In genomic region chr15:70095387-70096214, GRCh38 we compare ENCODE assay signal across 8 cellular contexts. TPM values are rescaled to one million over a fixed set of nuclear protein-coding genes. Genes with fewer than 3 reads are reported as not detected.
DNase-seq lines count a peak whose midpoint lies in the region; ATAC-seq and TF ChIP-seq lines count a peak whose summit lies in the region.

No MANE protein-coding gene starts in this region.

- peak overlapping the region; percentile 82 for H3K4me3 ChIP-seq in Jurkat, Clone E6-1 (ENCODE audit: low read length)
- peak overlapping the region; percentile 68 to 85 (median 82) for H3K4me3 ChIP-seq in upper lobe of left lung

- H3K9me3 Mint-ChIP-seq in activated CD4-positive, alpha-beta T cell treated with anti-CD3 and anti-CD28 coated beads, Interleukin-2, amount 10 ng/mL, durations not matched to agents 7 days and 5 days = no peaks in the 10 kb centered on the region
- H3K9me3 Mint-ChIP-seq in endothelial cell (ENCODE audit: unreplicated experiment) = no peaks in the 10 kb centered on the region
- H3K9me3 Mint-ChIP-seq in naive thymus-derived CD8-positive, alpha-beta T cell = peaks cover 0 to 6% (median 0%) of the 10 kb centered on the region in 9 donors

- WGBS in upper lobe of left lung, 2 donors = 0 to 3% methylated on average over 4 to 52 of the region's 67 CpGs

- CTCF ChIA-PET in activated CD4-positive, alpha-beta T cell treated with anti-CD3 and anti-CD28 coated beads, Interleukin-2, amount 10 ng/mL, durations not matched to agents 7 days and 5 days (lab: Charles Lee) = interaction anchor here (0.8 to 1.3 kb wide), 5 partner anchors 372 to 524 kb away, joined by 3 read pairs; no protein-coding TSS in a partner anchor

- peaks cover 0 to 28% (median 0%) of the 10 kb centered on the region in 4 donors for H3K36me3 ChIP-seq in upper lobe of left lung

- peaks cover 2% of the 10 kb centered on the region for H3K27me3 Mint-ChIP-seq in activated CD4-positive, alpha-beta T cell treated with anti-CD3 and anti-CD28 coated beads, Interleukin-2, amount 10 ng/mL, durations not matched to agents 7 days and 5 days
- peaks cover 10% of the 10 kb centered on the region for H3K27me3 Mint-ChIP-seq in endothelial cell (ENCODE audit: unreplicated experiment)
- H3K27me3 Mint-ChIP-seq in naive thymus-derived CD8-positive, alpha-beta T cell = peaks cover 0 to 3% (median 0%) of the 10 kb centered on the region in 5 donors

- no peaks in the 10 kb centered on the region for H3K27me3 ChIP-seq in upper lobe of left lung

- no peak for TF ChIP-seq EP300 in upper lobe of left lung (IDR thresholded peaks at IDR 0.05)

- TF ChIP-seq POLR2A in upper lobe of left lung (IDR thresholded peaks at IDR 0.05) = no peak

- peaks cover 59 to 74% (median 66%) of the 10 kb centered on the region in 4 donors for H3K4me1 ChIP-seq in upper lobe of left lung

- peak overlapping the region; percentile 97 for H3K27ac ChIP-seq in C4-2B
- H3K27ac ChIP-seq in upper lobe of left lung = peak overlapping the region; percentile 92 to 98 (median 96)

- POLR2A ChIA-PET in activated CD4-positive, alpha-beta T cell treated with anti-CD3 and anti-CD28 coated beads, Interleukin-2, amount 10 ng/mL, durations not matched to agents 7 days and 5 days (lab: Charles Lee) = no interaction called here
- POLR2A ChIA-PET in naive thymus-derived CD8-positive, alpha-beta T cell (lab: Charles Lee) = interaction anchor here (0.5 to 6.2 kb wide), 12 partner anchors 9 to 1274 kb away, joined by 3 to 138 read pairs (median 6); partner anchors contain the start of gene RPLP1

- H3K4me1 Mint-ChIP-seq in activated CD4-positive, alpha-beta T cell treated with anti-CD3 and anti-CD28 coated beads, Interleukin-2, amount 10 ng/mL, durations not matched to agents 7 days and 5 days = peaks cover 65% of the 10 kb centered on the region
- peaks cover 44% of the 10 kb centered on the region for H3K4me1 Mint-ChIP-seq in endothelial cell (ENCODE audit: unreplicated experiment)
- H3K4me1 Mint-ChIP-seq in naive thymus-derived CD8-positive, alpha-beta T cell = peaks cover 46 to 74% (median 63%) of the 10 kb centered on the region in 4 donors

- peak in 1 of 2 donors; percentile 6 for ATAC-seq in naive thymus-derived CD8-positive, alpha-beta T cell
- ATAC-seq in upper lobe of left lung (ENCODE audit: low FRiP score in 2 of 2) = no peak
- no peak for ATAC-seq in HG02571 (IDR thresholded peaks at IDR 0.05; ENCODE audit: unreplicated experiment)

- H3K27ac Mint-ChIP-seq in activated CD4-positive, alpha-beta T cell treated with anti-CD3 and anti-CD28 coated beads, Interleukin-2, amount 10 ng/mL, durations not matched to agents 7 days and 5 days = peak overlapping the region; percentile 91
- peak overlapping the region; percentile 52 for H3K27ac Mint-ChIP-seq in endothelial cell (ENCODE audit: unreplicated experiment)
- H3K27ac Mint-ChIP-seq in naive thymus-derived CD8-positive, alpha-beta T cell = peak overlapping the region; percentile 74 to 96 (median 89)

- no peaks in the 10 kb centered on the region for H3K9me3 ChIP-seq in upper lobe of left lung

- H3K36me3 Mint-ChIP-seq in activated CD4-positive, alpha-beta T cell treated with anti-CD3 and anti-CD28 coated beads, Interleukin-2, amount 10 ng/mL, durations not matched to agents 7 days and 5 days (ENCODE audit: low read depth) = peaks cover 49% of the 10 kb centered on the region
- peaks cover 4% of the 10 kb centered on the region for H3K36me3 Mint-ChIP-seq in endothelial cell (ENCODE audit: low read depth, unreplicated experiment)
- peaks cover 4 to 36% (median 17%) of the 10 kb centered on the region in 3 donors for H3K36me3 Mint-ChIP-seq in naive thymus-derived CD8-positive, alpha-beta T cell

- peak; percentile 10; the same call in 1 of the 2 replicates for TF ChIP-seq CTCF in C4-2B (conservative IDR thresholded peaks at IDR 0.05)
- TF ChIP-seq CTCF in endothelial cell (IDR thresholded peaks at IDR 0.05; ENCODE audit: unreplicated experiment) = peak; percentile 23
- peak in 1 of 6 experiments; percentile 5 for TF ChIP-seq CTCF in upper lobe of left lung (IDR thresholded peaks at IDR 0.05)

- H3K4me3 Mint-ChIP-seq in activated CD4-positive, alpha-beta T cell treated with anti-CD3 and anti-CD28 coated beads, Interleukin-2, amount 10 ng/mL, durations not matched to agents 7 days and 5 days = peak overlapping the region; percentile 93
- peak overlapping the region; percentile 99 for H3K4me3 Mint-ChIP-seq in endothelial cell (ENCODE audit: unreplicated experiment)
- H3K4me3 Mint-ChIP-seq in naive thymus-derived CD8-positive, alpha-beta T cell = peak overlapping the region; percentile 89 to 100 (median 96)

- DNase-seq in Jurkat, Clone E6-1 (ENCODE audit: low read depth, low spot score) = no peak
- DNase-seq in activated CD4-positive, alpha-beta T cell treated with anti-CD3 and anti-CD28 coated beads, Interleukin-2, amount 10 ng/mL, durations not matched to agents 7 days and 5 days = peak; percentile 19
- DNase-seq in endothelial cell (ENCODE audit: low spot score) (no peak), upper lobe of left lung (peak; percentile 49 to 92), NCI-H2107 (lab: John Stamatoyannopoulos, UW) (no peak)
- peak in 9 of 10 donors; percentile 16 to 80 (median 54) for DNase-seq in naive thymus-derived CD8-positive, alpha-beta T cell

RNA-seq across cellular contexts. Expression of gene TLE3, which starts 2.1 kb away (rescaled TPM):
- 69.4 TPM for polyA plus RNA-seq in Jurkat, Clone E6-1 (2012; ENCODE audit: insufficient read depth, insufficient read length)
- total RNA-seq in activated CD4-positive, alpha-beta T cell treated with anti-CD3 and anti-CD28 coated beads, Interleukin-2, amount 10 ng/mL, durations not matched to agents 7 days and 5 days = 10 to 100 TPM; 66.6 to 82.3 TPM
- total RNA-seq in endothelial cell (ENCODE audit: unreplicated experiment) (80.8 TPM), upper lobe of left lung (100 to 1,000 TPM in 1 of 6 donors, 10 to 100 TPM in 5; 52.2 to 140 (median 80.6) TPM)
- total RNA-seq in naive thymus-derived CD8-positive, alpha-beta T cell = 100 to 1,000 TPM; 123 to 135 TPM
- polyA plus RNA-seq in naive thymus-derived CD8-positive, alpha-beta T cell = 10 to 100 TPM in 2 of 3 donors, 1 to 10 TPM in 1; 9.9 to 32.6 (median 13.6) TPM

Comparison
In these comparisons a context has a peak if more than half of its experiments do, and no peak if none do; other contexts are left out.
1. DNase-seq: peak in activated CD4-positive, alpha-beta T cell treated with anti-CD3 and anti-CD28 coated beads, Interleukin-2, amount 10 ng/mL, durations not matched to agents 7 days and 5 days (single experiment), naive thymus-derived CD8-positive, alpha-beta T cell (9 of 10) and upper lobe of left lung (2 of 2); none in Jurkat, Clone E6-1 (single experiment), endothelial cell (single experiment) and NCI-H2107 (single experiment).
2. Peak in every context shown above with its lines, with median percentiles within 50 percentile points of each other: H3K27ac Mint-ChIP-seq and H3K4me3 Mint-ChIP-seq.